Comparison of ENCODE assay signal across 22 cellular contexts in the genomic region with DNA sequence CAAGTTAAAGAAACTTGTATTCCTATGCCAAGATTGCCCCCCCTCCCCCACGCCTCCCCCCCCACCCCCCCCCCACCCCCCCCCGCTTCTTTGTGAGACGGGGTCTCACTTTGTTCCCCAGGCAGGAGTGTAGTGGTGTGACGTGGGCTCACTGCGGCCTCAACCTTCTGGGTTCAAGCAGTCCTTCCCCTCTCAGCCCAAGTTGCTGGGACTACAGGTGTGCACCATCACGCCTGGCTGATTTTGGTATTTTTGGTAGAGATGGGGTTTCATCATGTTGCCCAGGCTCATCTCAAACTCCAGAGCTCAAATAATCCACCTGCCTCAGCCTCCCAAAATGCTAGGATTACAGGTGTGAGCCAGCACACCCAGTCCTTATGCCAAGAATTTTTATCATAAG.
"Had no signal": no experiment of that assay in that cellular context is flagged by ENCODE, and none has a peak within 500 bp of the region (broad histone marks: within the 10 kb centered on the region; RNA-seq: fewer than 3 reads in every experiment).

No MANE protein-coding gene starts in this region.

- H3K36me3 ChIP-seq: spleen, stomach, thoracic aorta, transverse colon had no signal

- H3K27me3 ChIP-seq: spleen, stomach, transverse colon had no signal

- H3K4me3 ChIP-seq: mucosa of descending colon, spleen, stomach, thoracic aorta, transverse colon had no signal

- H3K4me1 Mint-ChIP-seq: neural crest cell had no signal

- H3K27ac Mint-ChIP-seq: naive thymus-derived CD8-positive, alpha-beta T cell had no signal

- DNase-seq: effector memory CD4-positive, alpha-beta T cell; glutamatergic neuron; islet precursor cell; mammary epithelial cell; mucosa of descending colon; naive thymus-derived CD8-positive, alpha-beta T cell; posterior cingulate gyrus; spleen; stimulated activated CD4-positive, alpha-beta T cell treated with anti-CD3 and anti-CD28 coated beads, Interleukin-15, amount 100 ng/mL, for 24 hours; stimulated activated CD4-positive, alpha-beta T cell treated with anti-CD3 and anti-CD28 coated beads, Interleukin-1b, Interleukin-23, amount 100 ng/mL, for 48 hours; stimulated activated CD4-positive, alpha-beta T cell treated with anti-CD3 and anti-CD28 coated beads, Interleukin-4, amount 100 ng/mL, for 24 hours; stimulated activated naive CD4-positive, alpha-beta T cell; stomach; substantia nigra; transverse colon had no signal

- H3K27ac ChIP-seq: spleen, stomach, thoracic aorta, transverse colon had no signal

- FAIRE-seq: endometrium, frontal cortex had no signal

- ATAC-seq: esophagus mucosa; left lobe of liver; mucosa of descending colon; naive thymus-derived CD8-positive, alpha-beta T cell; sciatic nerve had no signal

- H3K4me3 Mint-ChIP-seq: naive thymus-derived CD8-positive, alpha-beta T cell; neural crest cell had no signal

- H3K9me3 ChIP-seq: mucosa of descending colon, stomach, thoracic aorta, transverse colon had no signal

- H3K4me1 ChIP-seq: stomach, transverse colon had no signal
